In the genomic region with DNA sequence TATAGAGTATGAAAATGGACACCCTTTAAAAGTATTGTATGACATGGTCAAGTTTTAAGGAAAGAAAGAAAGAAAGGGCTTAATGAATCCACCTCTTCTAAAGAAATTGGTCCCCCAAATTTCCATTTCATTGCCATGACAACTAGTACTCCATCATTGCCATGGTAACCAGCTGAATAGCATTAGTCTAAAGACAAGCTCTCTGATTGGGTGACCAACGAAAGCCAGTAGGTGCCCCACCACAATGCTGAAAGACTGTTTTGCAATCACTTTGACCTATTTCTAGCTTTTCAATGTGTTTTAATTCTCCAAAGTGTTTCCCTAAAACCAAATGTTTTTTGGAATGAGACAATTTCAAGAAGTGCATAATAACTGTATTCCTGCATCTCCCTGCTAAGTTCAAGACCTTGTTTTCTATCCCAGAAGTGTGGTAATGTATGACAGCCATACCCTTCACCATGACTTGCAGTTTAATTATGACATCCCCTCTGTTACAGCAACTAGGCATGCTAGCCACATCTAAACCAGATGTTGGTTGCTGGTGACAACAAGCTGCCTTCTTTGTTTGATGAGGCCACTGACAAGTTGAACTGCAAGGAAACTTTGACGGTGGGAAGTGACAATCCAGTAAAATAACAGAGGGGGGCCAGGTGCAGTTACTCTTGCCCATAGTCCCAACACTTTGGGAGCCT, we compare ENCODE assay signal across 1 cellular context.
TF ChIP-seq lines count a peak whose summit lies in the region.

No MANE protein-coding gene starts in this region.

TF ChIP-seq in K562, 482 proteins besides CTCF, POLR2A, EP300 and RAD21 (continued from another document):
- TF ChIP-seq RFX1 (IDR thresholded peaks at IDR 0.05) (peak; percentile 89), MXI1 (IDR thresholded peaks at IDR 0.05; ENCODE audit: low read depth, low read length) (0 out of 2 replicates have a peak, but pooled peaks have one; percentile 24), RBM25 (IDR thresholded peaks at IDR 0.05; ENCODE audit: low read depth, low read length, severe bottlenecking) (peak; percentile 42), HNRNPLL (IDR thresholded peaks at IDR 0.05; ENCODE audit: low read depth, low read length, poor library complexity, severe bottlenecking) (no peak), MAFG (tag; conservative IDR thresholded peaks at IDR 0.05) (peak; percentile 70), YY1 (IDR thresholded peaks at IDR 0.05; ENCODE audit: borderline replicate concordance in 1 of 3, control insufficient read depth in 1 of 3, extremely low read depth in 1 of 3, insufficient read depth in 3 of 3, insufficient read length in 1 of 3, insufficient replicate concordance in 2 of 3, low read depth in 1 of 3, low read length in 2 of 3) (no peak), DNMT1 (IDR thresholded peaks at IDR 0.05) (no peak), CEBPB (tag; IDR thresholded peaks at IDR 0.05) (peak; percentile 47)
- TF ChIP-seq, protein P1, sequence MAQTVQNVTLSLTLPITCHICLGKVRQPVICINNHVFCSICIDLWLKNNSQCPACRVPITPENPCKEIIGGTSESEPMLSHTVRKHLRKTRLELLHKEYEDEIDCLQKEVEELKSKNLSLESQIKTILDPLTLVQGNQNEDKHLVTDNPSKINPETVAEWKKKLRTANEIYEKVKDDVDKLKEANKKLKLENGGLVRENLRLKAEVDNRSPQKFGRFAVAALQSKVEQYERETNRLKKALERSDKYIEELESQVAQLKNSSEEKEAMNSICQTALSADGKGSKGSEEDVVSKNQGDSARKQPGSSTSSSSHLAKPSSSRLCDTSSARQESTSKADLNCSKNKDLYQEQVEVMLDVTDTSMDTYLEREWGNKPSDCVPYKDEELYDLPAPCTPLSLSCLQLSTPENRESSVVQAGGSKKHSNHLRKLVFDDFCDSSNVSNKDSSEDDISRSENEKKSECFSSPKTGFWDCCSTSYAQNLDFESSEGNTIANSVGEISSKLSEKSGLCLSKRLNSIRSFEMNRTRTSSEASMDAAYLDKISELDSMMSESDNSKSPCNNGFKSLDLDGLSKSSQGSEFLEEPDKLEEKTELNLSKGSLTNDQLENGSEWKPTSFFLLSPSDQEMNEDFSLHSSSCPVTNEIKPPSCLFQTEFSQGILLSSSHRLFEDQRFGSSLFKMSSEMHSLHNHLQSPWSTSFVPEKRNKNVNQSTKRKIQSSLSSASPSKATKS (CRISPR knock-in tag; IDR thresholded peaks at IDR 0.05) = no peak
TF ChIP-seq in K562: peak in this region for 5.
